ENCODE assay signal across 16 cellular contexts in genomic region chr20:47228654-47229053, GRCh38.
A peak's percentile ranks its signal among the peaks of the same experiment; 100 is the strongest.
DNase-seq lines count a peak whose midpoint lies in the region; ATAC-seq and TF ChIP-seq lines count a peak whose summit lies in the region.
"Had no signal": no experiment of that assay in that cellular context is flagged by ENCODE, and none has a peak within 500 bp of the region (broad histone marks: within the 10 kb centered on the region; RNA-seq: fewer than 3 reads in every experiment).

No MANE protein-coding gene starts in this region.

- POLR2A ChIA-PET in IMR-90 (lab: Charles Lee; ENCODE audit: unreplicated experiment): interaction anchor here (0.5 kb wide), 1 partner anchor 339 kb away, joined by 3 read pairs; no protein-coding TSS in a partner anchor
- POLR2A ChIA-PET in activated CD8-positive, alpha-beta T cell treated with anti-CD3 and anti-CD28 coated beads, Interleukin-2, amount 10 ng/mL, durations not matched to agents 7 days and 5 days (lab: Charles Lee): interaction anchor here (1.1 kb wide), 1 partner anchor 13 kb away, joined by 3 read pairs; no protein-coding TSS in a partner anchor

- H4K5ac ChIP-seq in IMR-90 (ENCODE audit: low read depth, low read length): peak overlapping the region; percentile 16; the same call in 1 of the 2 replicates

- intact Hi-C loops in IMR-90 (cut with micrococcal nuclease): no loop called here
- intact Hi-C loops in right cardiac atrium (cut with DNase I): no loop called here

- no peaks in the 10 kb centered on the region for H3K9me2 ChIP-seq in Karpas-422 (replicated peaks; ENCODE audit: insufficient read depth, low read length)

- H3K36me3 ChIP-seq in IMR-90 (ENCODE audit: control insufficient read depth, insufficient read depth, low read length): peaks cover 39% of the 10 kb centered on the region
- H3K36me3 ChIP-seq in Karpas-422 (ENCODE audit: insufficient read depth, low read length): peaks cover 51% of the 10 kb centered on the region
- H3K36me3 ChIP-seq in trophoblast cell (ENCODE audit: control insufficient read depth in 1 of 2, insufficient read depth in 2 of 2, low read length in 2 of 2): peaks cover 38 to 53% of the 10 kb centered on the region in 2 experiments

- H3K27me3 Mint-ChIP-seq in activated naive CD8-positive, alpha-beta T cell: no peaks in the 10 kb centered on the region
- no peaks in the 10 kb centered on the region for H3K27me3 Mint-ChIP-seq in activated naive CD8-positive, alpha-beta T cell treated with anti-CD3 and anti-CD28 coated beads for 36 hours
- H3K27me3 Mint-ChIP-seq in activated CD8-positive, alpha-beta T cell treated with anti-CD3 and anti-CD28 coated beads, Interleukin-2, amount 10 ng/mL, durations not matched to agents 7 days and 5 days (ENCODE audit: low read depth): no peaks in the 10 kb centered on the region
- H3K27me3 Mint-ChIP-seq: IgD-negative memory B cell had no signal

- no peaks in the 10 kb centered on the region for H3K9me3 ChIP-seq in IMR-90 (ENCODE audit: control insufficient read depth, insufficient read depth, low read length)
- H3K9me3 ChIP-seq in right cardiac atrium (ENCODE audit: control insufficient read depth, low read length): no peaks in the 10 kb centered on the region
- H3K9me3 ChIP-seq in Karpas-422 (ENCODE audit: low read length): no peaks in the 10 kb centered on the region
- no peaks in the 10 kb centered on the region for H3K9me3 ChIP-seq in trophoblast cell (ENCODE audit: insufficient read depth, low read depth, low read length)
- H3K9me3 ChIP-seq: A549, HAP-1 had no signal

- no peak for ATAC-seq in IMR-90 (ENCODE audit: low read depth)
- ATAC-seq in activated CD8-positive, alpha-beta T cell treated with anti-CD3 and anti-CD28 coated beads, Interleukin-2, amount 10 ng/mL, durations not matched to agents 7 days and 5 days: no peak
- ATAC-seq in right cardiac atrium: peak; percentile 30 to 36
- ATAC-seq: A549, PC-3 had no signal

- BruUV-seq in IMR-90 (replicated peaks; lab: Mats Ljungman, UMichigan): no TSS peak

- no peak for TF ChIP-seq POLR2A in IMR-90 (IDR thresholded peaks at IDR 0.05; ENCODE audit: low read depth, low read length)

- no peak overlapping the region for H3K4me3 ChIP-seq in IMR-90 (ENCODE audit: insufficient read depth, low read depth, low read length)
- H3K4me3 ChIP-seq in right cardiac atrium (ENCODE audit: low read length): no peak overlapping the region
- no peak overlapping the region for H3K4me3 ChIP-seq in Karpas-422 (ENCODE audit: low read length)
- H3K4me3 ChIP-seq in trophoblast cell (ENCODE audit: low read depth, low read length): no peak overlapping the region
- H3K4me3 ChIP-seq: A549, HAP-1 had no signal

- H2BK12ac ChIP-seq in trophoblast cell (ENCODE audit: low read length): no peak overlapping the region

- no peak for TF ChIP-seq CTCF in IMR-90 (conservative IDR thresholded peaks at IDR 0.05; ENCODE audit: low read depth, low read length)

- H3K27me3 ChIP-seq in IMR-90 (ENCODE audit: control insufficient read depth, insufficient read depth, low read length): no peaks in the 10 kb centered on the region
- no peaks in the 10 kb centered on the region for H3K27me3 ChIP-seq in right cardiac atrium (ENCODE audit: control insufficient read depth, insufficient read depth)
- no peaks in the 10 kb centered on the region for H3K27me3 ChIP-seq in Karpas-422 (ENCODE audit: low read length)
- no peaks in the 10 kb centered on the region for H3K27me3 ChIP-seq in trophoblast cell (ENCODE audit: insufficient read depth, low read length)

- H3K79me2 ChIP-seq in Karpas-422 (ENCODE audit: low read length) (peaks cover 7% of the 10 kb centered on the region; the same call in 1 of the 2 replicates), trophoblast cell (ENCODE audit: control insufficient read depth, insufficient read depth, low read length, poor library complexity) (no peaks in the 10 kb centered on the region)

- H2AK5ac ChIP-seq in IMR-90 (ENCODE audit: low read depth, low read length) (no peak overlapping the region), trophoblast cell (ENCODE audit: low read length) (no peak overlapping the region)

- H3K4me3 Mint-ChIP-seq in activated naive CD8-positive, alpha-beta T cell: no peak overlapping the region
- no peak overlapping the region for H3K4me3 Mint-ChIP-seq in activated naive CD8-positive, alpha-beta T cell treated with anti-CD3 and anti-CD28 coated beads for 36 hours
- no peak overlapping the region for H3K4me3 Mint-ChIP-seq in activated CD8-positive, alpha-beta T cell treated with anti-CD3 and anti-CD28 coated beads, Interleukin-2, amount 10 ng/mL, durations not matched to agents 7 days and 5 days
- H3K4me3 Mint-ChIP-seq: CD14-positive monocyte, IgD-negative memory B cell had no signal

- in situ Hi-C loops in IMR-90 (cut with MboI; ENCODE audit: low sequenced_read_pairs): no loop called here

- 100% methylated on average over 1 of the region's 5 CpGs; no CpG with 5 or more reads in 1 of the 2 experiments for WGBS in IMR-90 (ENCODE audit: extremely low coverage in 2 of 2, insufficient read length in 1 of 2), 2 experiments
- WGBS in right cardiac atrium: 56% methylated on average over 5 of the region's 5 CpGs
- WGBS in trophoblast cell (ENCODE audit: extremely low coverage, insufficient coverage, insufficient read length): no CpG with 5 or more reads among the region's 5 CpGs

- H2BK20ac ChIP-seq in IMR-90 (ENCODE audit: low read depth, low read length): no peak overlapping the region; the same call in 1 of the 2 replicates

- dilution Hi-C loops in IMR-90 (cut with HindIII; ENCODE audit: low sequenced_read_pairs, unreplicated experiment): no loop called here

- H4K8ac ChIP-seq in IMR-90 (ENCODE audit: low read depth in 2 of 2, low read length in 2 of 2) (no peak overlapping the region; a peak in 1 of 4 replicates), trophoblast cell (ENCODE audit: low read depth, low read length) (no peak overlapping the region)

- H2BK5ac ChIP-seq in IMR-90 (ENCODE audit: low read depth, low read length, poor library complexity, severe bottlenecking) (no peak overlapping the region), trophoblast cell (ENCODE audit: low read depth, low read length, poor library complexity) (no peak overlapping the region)

- CTCF ChIA-PET in IMR-90 (lab: Yijun Ruan, JAX): interaction anchor here (0.6 to 1.7 kb wide), 2 partner anchors 155 to 482 kb away, joined by 3 to 6 read pairs; no protein-coding TSS in a partner anchor
- CTCF ChIA-PET in activated CD8-positive, alpha-beta T cell treated with anti-CD3 and anti-CD28 coated beads, Interleukin-2, amount 10 ng/mL, durations not matched to agents 7 days and 5 days (lab: Charles Lee): interaction anchor here (0.8 to 4.0 kb wide), 5 partner anchors 10 to 155 kb away, joined by 3 to 18 read pairs (median 3); no protein-coding TSS in a partner anchor

- peaks cover 6% of the 10 kb centered on the region for H3K36me3 Mint-ChIP-seq in activated naive CD8-positive, alpha-beta T cell
- H3K36me3 Mint-ChIP-seq in activated naive CD8-positive, alpha-beta T cell treated with anti-CD3 and anti-CD28 coated beads for 36 hours: peaks cover 11% of the 10 kb centered on the region
- H3K36me3 Mint-ChIP-seq in activated CD8-positive, alpha-beta T cell treated with anti-CD3 and anti-CD28 coated beads, Interleukin-2, amount 10 ng/mL, durations not matched to agents 7 days and 5 days (ENCODE audit: low read depth): peaks cover 57% of the 10 kb centered on the region

- H3K23ac ChIP-seq in IMR-90 (ENCODE audit: low read depth, low read length): no peak overlapping the region
- no peak overlapping the region for H3K23ac ChIP-seq in trophoblast cell (ENCODE audit: low read length)

- no peak overlapping the region for H2AFZ ChIP-seq in IMR-90 (replicated peaks; ENCODE audit: low read length, poor library complexity)
- H2AFZ ChIP-seq in Karpas-422 (ENCODE audit: low read length): no peak overlapping the region
- H2AFZ ChIP-seq in trophoblast cell (ENCODE audit: insufficient read depth, low read length, poor library complexity): no peak overlapping the region

- H2BK120ac ChIP-seq in IMR-90 (ENCODE audit: low read depth, low read length): no peak overlapping the region; the same call in 1 of the 2 replicates
- no peak overlapping the region for H2BK120ac ChIP-seq in trophoblast cell (ENCODE audit: insufficient read depth, low read length, poor library complexity)

- no peak overlapping the region for H2AK9ac ChIP-seq in IMR-90 (replicated peaks; ENCODE audit: low read depth, low read length, poor library complexity)

- H3K4ac ChIP-seq in IMR-90 (ENCODE audit: low read depth, low read length): no peak overlapping the region
- no peak overlapping the region for H3K4ac ChIP-seq in trophoblast cell (ENCODE audit: low read depth, low read length)

- H3K27ac Mint-ChIP-seq in activated naive CD8-positive, alpha-beta T cell: peak overlapping the region; percentile 12
- H3K27ac Mint-ChIP-seq in activated naive CD8-positive, alpha-beta T cell treated with anti-CD3 and anti-CD28 coated beads for 36 hours: no peak overlapping the region
- peak overlapping the region; percentile 4 for H3K27ac Mint-ChIP-seq in activated CD8-positive, alpha-beta T cell treated with anti-CD3 and anti-CD28 coated beads, Interleukin-2, amount 10 ng/mL, durations not matched to agents 7 days and 5 days
- H3K27ac Mint-ChIP-seq: IgD-negative memory B cell had no signal

- H4K20me1 ChIP-seq in IMR-90 (ENCODE audit: insufficient read depth, low read length) (no peaks in the 10 kb centered on the region), Karpas-422 (ENCODE audit: insufficient read depth, low read depth, low read length) (no peaks in the 10 kb centered on the region)

- no peak for DNase-seq in activated naive CD8-positive, alpha-beta T cell treated with anti-CD3 and anti-CD28 coated beads for 36 hours
- DNase-seq in IMR-90 (no peak), right cardiac atrium (no peak), Karpas-422 (no peak), trophoblast cell (no peak)
- no peak for DNase-seq in activated CD8-positive, alpha-beta T cell treated with anti-CD3 and anti-CD28 coated beads, Interleukin-2, amount 10 ng/mL, durations not matched to agents 7 days and 5 days
- DNase-seq: DMS53, NCI-H1436, NCI-H2081 treated with DMSO at 0.1 percent for 48 hours, NCI-H524 treated with DMSO at 0.1 percent for 48 hours, PC-3 had no signal

- H4K91ac ChIP-seq in IMR-90 (ENCODE audit: insufficient read depth, low read depth, low read length): no peak overlapping the region
- no peak overlapping the region for H4K91ac ChIP-seq in trophoblast cell (ENCODE audit: low read depth, low read length)

- TF ChIP-seq RAD21 in IMR-90 (IDR thresholded peaks at IDR 0.05; ENCODE audit: low read length): no peak

- H3K9me3 Mint-ChIP-seq in activated naive CD8-positive, alpha-beta T cell (ENCODE audit: low read depth): no peaks in the 10 kb centered on the region
- H3K9me3 Mint-ChIP-seq in activated naive CD8-positive, alpha-beta T cell treated with anti-CD3 and anti-CD28 coated beads for 36 hours: no peaks in the 10 kb centered on the region
- no peaks in the 10 kb centered on the region for H3K9me3 Mint-ChIP-seq in activated CD8-positive, alpha-beta T cell treated with anti-CD3 and anti-CD28 coated beads, Interleukin-2, amount 10 ng/mL, durations not matched to agents 7 days and 5 days (ENCODE audit: insufficient read depth)
- H3K9me3 Mint-ChIP-seq: CD14-positive monocyte, IgD-negative memory B cell had no signal

- peaks cover 1% of the 10 kb centered on the region for H3K4me1 Mint-ChIP-seq in activated naive CD8-positive, alpha-beta T cell (ENCODE audit: low read depth)
- H3K4me1 Mint-ChIP-seq in activated naive CD8-positive, alpha-beta T cell treated with anti-CD3 and anti-CD28 coated beads for 36 hours: no peaks in the 10 kb centered on the region
- H3K4me1 Mint-ChIP-seq in activated CD8-positive, alpha-beta T cell treated with anti-CD3 and anti-CD28 coated beads, Interleukin-2, amount 10 ng/mL, durations not matched to agents 7 days and 5 days (ENCODE audit: low read depth): no peaks in the 10 kb centered on the region
- H3K4me1 Mint-ChIP-seq: CD14-positive monocyte had no signal

- H3K14ac ChIP-seq in IMR-90 (replicated peaks; ENCODE audit: low read depth, low read length) (no peak overlapping the region), trophoblast cell (ENCODE audit: low read length) (no peak overlapping the region)

- H3K4me2 ChIP-seq in IMR-90 (ENCODE audit: low read depth, low read length) (no peak overlapping the region), Karpas-422 (ENCODE audit: low read depth, low read length, poor library complexity, severe bottlenecking) (no peak overlapping the region), trophoblast cell (ENCODE audit: low read length) (no peak overlapping the region)
- H3K4me2 ChIP-seq: A549 had no signal

- H3K79me1 ChIP-seq in IMR-90 (ENCODE audit: low read depth in 1 of 2, low read length in 2 of 2): peaks cover 19 to 55% of the 10 kb centered on the region in 2 experiments
- no peaks in the 10 kb centered on the region for H3K79me1 ChIP-seq in trophoblast cell (ENCODE audit: low read length)

- H2BK15ac ChIP-seq in IMR-90 (ENCODE audit: low read depth, low read length): no peak overlapping the region

- H3K18ac ChIP-seq in IMR-90 (ENCODE audit: low read depth, low read length) (no peak overlapping the region), trophoblast cell (ENCODE audit: low read length) (no peak overlapping the region)

- no peak overlapping the region for H3K9ac ChIP-seq in IMR-90 (ENCODE audit: low read depth, low read length)
- no peak overlapping the region for H3K9ac ChIP-seq in Karpas-422 (ENCODE audit: low read length)
- H3K9ac ChIP-seq in trophoblast cell (ENCODE audit: low read length): no peak overlapping the region

- H3K9me1 ChIP-seq in IMR-90 (ENCODE audit: insufficient read depth, low read length): peaks cover 13% of the 10 kb centered on the region

- no peak overlapping the region for H4K12ac ChIP-seq in trophoblast cell (ENCODE audit: low read depth, low read length)

- H3K56ac ChIP-seq in IMR-90 (ENCODE audit: extremely low read depth, insufficient read depth, low read length): no peak overlapping the region

- H3K27ac ChIP-seq in IMR-90 (ENCODE audit: insufficient read depth, low read length) (no peak overlapping the region), right cardiac atrium (ENCODE audit: low read length) (no peak overlapping the region), Karpas-422 (ENCODE audit: low read length) (no peak overlapping the region), trophoblast cell (ENCODE audit: low read depth, low read length) (no peak overlapping the region)
- H3K27ac ChIP-seq: A549 had no signal

- peaks cover 15% of the 10 kb centered on the region for H3K4me1 ChIP-seq in IMR-90 (ENCODE audit: control insufficient read depth, insufficient read depth, low read length)
- no peaks in the 10 kb centered on the region for H3K4me1 ChIP-seq in right cardiac atrium (ENCODE audit: control insufficient read depth, insufficient read depth, low read length)
- H3K4me1 ChIP-seq in Karpas-422 (ENCODE audit: low read length): peaks cover 7% of the 10 kb centered on the region; the same call in 1 of the 2 replicates
- H3K4me1 ChIP-seq in trophoblast cell (ENCODE audit: control insufficient read depth in 1 of 2, insufficient read depth in 2 of 2, low read length in 2 of 2): peaks cover 0 to 6% of the 10 kb centered on the region in 2 experiments
- H3K4me1 ChIP-seq: HAP-1 had no signal

Comparison
In these comparisons a context has a peak if more than half of its experiments do, and no peak if none do; other contexts are left out.
1. ATAC-seq: peak in right cardiac atrium (2 of 2); none in IMR-90 (single experiment) and activated CD8-positive, alpha-beta T cell treated with anti-CD3 and anti-CD28 coated beads, Interleukin-2, amount 10 ng/mL, durations not matched to agents 7 days and 5 days (single experiment).